Comparison of ENCODE assay signal across 15 cellular contexts in genomic region chr4:47315346-47315745, GRCh38.
DNase-seq lines count a peak whose midpoint lies in the region; ATAC-seq, FAIRE-seq and TF ChIP-seq lines count a peak whose summit lies in the region.
"Had no signal": no experiment of that assay in that cellular context is flagged by ENCODE, and none has a peak within 500 bp of the region (broad histone marks: within the 10 kb centered on the region; RNA-seq: fewer than 3 reads in every experiment).

No MANE protein-coding gene starts in this region.

- H3K36me3 ChIP-seq in GM12878 (ENCODE audit: control insufficient read depth in 2 of 2, insufficient read depth in 2 of 2, low read length in 1 of 2), result no peaks in the 10 kb centered on the region

- RAD21 ChIA-PET in GM12878 (lab: Charles Lee; ENCODE audit: unreplicated experiment), result no interaction called here

- CTCF ChIA-PET in GM12878 (lab: Yijun Ruan, JAX), result no interaction called here

- no peak overlapping the region for H3K27ac ChIP-seq in GM12878 (ENCODE audit: control insufficient read depth, insufficient read depth)

- TF ChIP-seq CTCF in AG10803 (conservative IDR thresholded peaks at IDR 0.05; ENCODE audit: low read length) (no peak), GM12878 (IDR thresholded peaks at IDR 0.05 in 2 of 3, conservative IDR thresholded peaks at IDR 0.05 in 1 of 3; ENCODE audit: control insufficient read depth in 2 of 3, extremely low read depth in 1 of 3, insufficient read depth in 1 of 3, low read depth in 3 of 3, low read length in 3 of 3) (no peak), GM13977 (IDR thresholded peaks at IDR 0.05; ENCODE audit: extremely low read depth, insufficient read depth, missing control alignments) (no peak)

- no peaks in the 10 kb centered on the region for H4K20me1 ChIP-seq in GM12878 (ENCODE audit: control insufficient read depth, insufficient read depth)

- H3K27me3 ChIP-seq in GM12878 (replicated peaks in 1 of 2; ENCODE audit: control insufficient read depth in 2 of 2, insufficient read depth in 2 of 2, low read length in 1 of 2), result no peaks in the 10 kb centered on the region

- no peaks in the 10 kb centered on the region for H3K9me3 Mint-ChIP-seq in naive thymus-derived CD8-positive, alpha-beta T cell
- H3K9me3 Mint-ChIP-seq in T-helper 2 cell treated with Interferon-gamma antibody and Interleukin-4, amounts not matched to agents 5 μg/mL and 100 μg/mL, for 36 hours, result no peaks in the 10 kb centered on the region
- H3K9me3 Mint-ChIP-seq: activated CD4-positive, alpha-beta memory T cell treated with anti-CD3 and anti-CD28 coated beads, Interleukin-2, amount 10 ng/mL, durations not matched to agents 7 days and 5 days; central memory CD8-positive, alpha-beta T cell had no signal

- no peak overlapping the region for H3K4me3 ChIP-seq in AG10803 (ENCODE audit: low read length)
- no peak overlapping the region for H3K4me3 ChIP-seq in GM12878

- H2AFZ ChIP-seq in GM12878 (ENCODE audit: control insufficient read depth, low read depth, low read length), result no peak overlapping the region

- no peaks in the 10 kb centered on the region for H3K79me2 ChIP-seq in GM12878 (ENCODE audit: control insufficient read depth, insufficient read depth, low read length)

- no TSS peak for BruUV-seq in GM12878 (replicated peaks; lab: Mats Ljungman, UMichigan)

- no peak for FAIRE-seq in GM12878 (lab: Jason Lieb, UNC)
- no peak for FAIRE-seq in HTR-8/SVneo (lab: Jason Lieb, UNC)

- in situ Hi-C loops in GM12878 (cut with MboI), result no loop called here
- in situ Hi-C loops in GM13977 (cut with MboI; ENCODE audit: low pct_unique_long_range_greater_than_20kb, low sequenced_read_pairs, unreplicated experiment), result no loop called here

- H3K4me1 ChIP-seq in GM12878 (ENCODE audit: control insufficient read depth, insufficient read depth, low read length), result no peaks in the 10 kb centered on the region

- ATAC-seq in GM19463 (IDR thresholded peaks at IDR 0.05; ENCODE audit: unreplicated experiment), result peak; percentile 85
- ATAC-seq in HG03159 (IDR thresholded peaks at IDR 0.05; ENCODE audit: unreplicated experiment), result peak; percentile 51
- peak; percentile 84 for ATAC-seq in GM12878
- ATAC-seq in naive thymus-derived CD8-positive, alpha-beta T cell, result no peak
- ATAC-seq: naive thymus-derived CD4-positive, alpha-beta T cell had no signal

- H3K27me3 Mint-ChIP-seq in naive thymus-derived CD8-positive, alpha-beta T cell, result peaks cover 0 to 4% (median 0%) of the 10 kb centered on the region in 5 donors
- no peaks in the 10 kb centered on the region for H3K27me3 Mint-ChIP-seq in T-helper 2 cell treated with Interferon-gamma antibody and Interleukin-4, amounts not matched to agents 5 μg/mL and 100 μg/mL, for 36 hours (ENCODE audit: low read depth)
- H3K27me3 Mint-ChIP-seq: central memory CD8-positive, alpha-beta T cell had no signal

- no peak for TF ChIP-seq POLR2A in GM12878 (IDR thresholded peaks at IDR 0.05; ENCODE audit: low read depth, low read length)

- H3K9ac ChIP-seq in GM12878 (ENCODE audit: control insufficient read depth, insufficient read depth, low read length), result no peak overlapping the region

- peak in 1 of 2 experiments; percentile 20; a peak in 1 of 4 replicates for TF ChIP-seq EP300 in GM12878 (IDR thresholded peaks at IDR 0.05; ENCODE audit: borderline replicate concordance in 1 of 2, control insufficient read depth in 1 of 2, low read depth in 2 of 2, low read length in 2 of 2)

- no peak for TF ChIP-seq RAD21 in GM12878 (IDR thresholded peaks at IDR 0.05; ENCODE audit: insufficient read depth, low read depth, low read length)

- H3K4me3 Mint-ChIP-seq in naive thymus-derived CD8-positive, alpha-beta T cell, result no peak overlapping the region
- no peak overlapping the region for H3K4me3 Mint-ChIP-seq in T-helper 2 cell treated with Interferon-gamma antibody and Interleukin-4, amounts not matched to agents 5 μg/mL and 100 μg/mL, for 36 hours
- H3K4me3 Mint-ChIP-seq: activated CD4-positive, alpha-beta memory T cell treated with anti-CD3 and anti-CD28 coated beads, Interleukin-2, amount 10 ng/mL, durations not matched to agents 7 days and 5 days; B cell; central memory CD8-positive, alpha-beta T cell; naive thymus-derived CD4-positive, alpha-beta T cell had no signal

- H3K27ac Mint-ChIP-seq in naive thymus-derived CD8-positive, alpha-beta T cell, result no peak overlapping the region
- no peak overlapping the region for H3K27ac Mint-ChIP-seq in T-helper 2 cell treated with Interferon-gamma antibody and Interleukin-4, amounts not matched to agents 5 μg/mL and 100 μg/mL, for 36 hours
- H3K27ac Mint-ChIP-seq: activated CD4-positive, alpha-beta memory T cell treated with anti-CD3 and anti-CD28 coated beads, Interleukin-2, amount 10 ng/mL, durations not matched to agents 7 days and 5 days; B cell; naive thymus-derived CD4-positive, alpha-beta T cell had no signal

- intact Hi-C loops in GM12878 (cut with micrococcal nuclease; ENCODE audit: unreplicated experiment), result no loop called here

- no peaks in the 10 kb centered on the region for H3K9me3 ChIP-seq in GM12878 (replicated peaks; ENCODE audit: control insufficient read depth, insufficient read depth, low read length)

- SMC1A ChIA-PET in GM12878 (lab: Charles Lee; ENCODE audit: uncharacterized antibody, unreplicated experiment), result no interaction called here

- H3K36me3 Mint-ChIP-seq in naive thymus-derived CD8-positive, alpha-beta T cell, result no peaks in the 10 kb centered on the region
- H3K36me3 Mint-ChIP-seq in T-helper 2 cell treated with Interferon-gamma antibody and Interleukin-4, amounts not matched to agents 5 μg/mL and 100 μg/mL, for 36 hours (ENCODE audit: low read depth), result no peaks in the 10 kb centered on the region
- H3K36me3 Mint-ChIP-seq: naive thymus-derived CD4-positive, alpha-beta T cell had no signal

- DNase-seq in AG10803 (ENCODE audit: low read depth) (peak; percentile 4), GM12878 (ENCODE audit: low read depth, low spot score) (no peak), HTR-8/SVneo (ENCODE audit: insufficient read length, low spot score) (no peak), GM13977 (ENCODE audit: low spot score) (no peak)
- DNase-seq in naive thymus-derived CD8-positive, alpha-beta T cell, result no peak
- no peak for DNase-seq in T-helper 2 cell treated with Interferon-gamma antibody and Interleukin-4, amounts not matched to agents 5 μg/mL and 100 μg/mL, for 36 hours (ENCODE audit: low spot score)
- DNase-seq: activated CD4-positive, alpha-beta memory T cell treated with anti-CD3 and anti-CD28 coated beads, Interleukin-2, amount 10 ng/mL, durations not matched to agents 7 days and 5 days; naive thymus-derived CD4-positive, alpha-beta T cell; NCI-H1694; Right ventricle myocardium superior; stimulated activated CD4-positive, alpha-beta T cell treated with anti-CD3 and anti-CD28 coated beads, Interleukin-1b, Interleukin-23, amount 100 ng/mL, for 48 hours had no signal

- no peak overlapping the region for H3K4me2 ChIP-seq in GM12878 (ENCODE audit: control insufficient read depth, insufficient read depth)

- POLR2A ChIA-PET in GM12878 (lab: Charles Lee), result no interaction called here
- POLR2A ChIA-PET in naive thymus-derived CD8-positive, alpha-beta T cell (lab: Charles Lee), result no interaction called here

- no peaks in the 10 kb centered on the region for H3K4me1 Mint-ChIP-seq in naive thymus-derived CD8-positive, alpha-beta T cell
- no peaks in the 10 kb centered on the region for H3K4me1 Mint-ChIP-seq in T-helper 2 cell treated with Interferon-gamma antibody and Interleukin-4, amounts not matched to agents 5 μg/mL and 100 μg/mL, for 36 hours (ENCODE audit: low read depth)
- H3K4me1 Mint-ChIP-seq: activated CD4-positive, alpha-beta memory T cell treated with anti-CD3 and anti-CD28 coated beads, Interleukin-2, amount 10 ng/mL, durations not matched to agents 7 days and 5 days; B cell; central memory CD8-positive, alpha-beta T cell; naive thymus-derived CD4-positive, alpha-beta T cell had no signal

TF ChIP-seq in GM12878, 131 proteins besides CTCF, POLR2A, EP300 and RAD21 (continues in another document):
- TF ChIP-seq IRF4 (IDR thresholded peaks at IDR 0.05; ENCODE audit: low read depth, low read length), result peak; percentile 66; the same call in 1 of the 2 replicates
- TF ChIP-seq JUND (IDR thresholded peaks at IDR 0.05; ENCODE audit: low read depth, low read length), result no peak
- 0 out of 2 replicates have a peak, but pooled peaks have one; percentile 26 for TF ChIP-seq ATF2 (IDR thresholded peaks at IDR 0.05; ENCODE audit: low read length)
- TF ChIP-seq CBFB (IDR thresholded peaks at IDR 0.05; ENCODE audit: low read depth), result no peak
- 0 out of 2 replicates have a peak, but pooled peaks have one; percentile 35 for TF ChIP-seq DPF2 (IDR thresholded peaks at IDR 0.05)
- no peak for TF ChIP-seq SMAD1 (IDR thresholded peaks at IDR 0.05; ENCODE audit: low read depth, partially characterized antibody)
- TF ChIP-seq SMC3 (IDR thresholded peaks at IDR 0.05; ENCODE audit: borderline replicate concordance, low read length), result no peak
- peak; percentile 16; the same call in 1 of the 2 replicates for TF ChIP-seq RUNX3 (IDR thresholded peaks at IDR 0.05; ENCODE audit: low read length)
- no peak for TF ChIP-seq TAF1 (IDR thresholded peaks at IDR 0.05; ENCODE audit: borderline replicate concordance, low read depth, low read length)
- peak; percentile 96 for TF ChIP-seq JUNB (IDR thresholded peaks at IDR 0.05)

Comparison
In these comparisons a context has a peak if more than half of its experiments do, and no peak if none do; other contexts are left out.
1. ATAC-seq: peak in GM19463 (single experiment), HG03159 (single experiment) and GM12878 (single experiment); none in naive thymus-derived CD8-positive, alpha-beta T cell (0 of 2).